14 cellular contexts compared by ENCODE assay signal in the genomic region with DNA sequence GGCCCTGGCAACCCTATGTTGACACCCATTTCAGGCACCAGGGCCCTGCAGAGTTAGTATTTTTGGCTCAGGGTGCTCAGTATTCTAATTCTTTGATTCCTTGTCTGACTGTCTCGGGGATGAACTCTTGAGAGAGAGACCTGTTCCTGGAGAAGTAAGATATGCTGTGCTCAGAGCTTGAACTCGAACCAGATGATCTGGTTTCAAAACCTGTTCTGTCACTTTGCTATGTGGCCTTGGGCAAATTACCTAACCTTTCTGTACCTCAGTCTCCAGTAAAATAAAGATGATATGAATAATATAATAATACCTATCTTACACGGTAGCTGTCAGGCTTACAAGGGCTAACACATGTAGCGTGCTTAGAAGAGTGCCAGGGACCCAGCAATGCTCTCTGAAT.
A peak's percentile ranks its signal among the peaks of the same experiment; 100 is the strongest.
DNase-seq lines count a peak whose midpoint lies in the region; ATAC-seq and TF ChIP-seq lines count a peak whose summit lies in the region.
"Had no signal": no experiment of that assay in that cellular context is flagged by ENCODE, and none has a peak within 500 bp of the region (broad histone marks: within the 10 kb centered on the region; RNA-seq: fewer than 3 reads in every experiment).

No MANE protein-coding gene starts in this region.

- 90% methylated on average over 4 of the region's 4 CpGs for WGBS in right cardiac atrium
- 50 to 53% methylated on average over 4 of the region's 4 CpGs for WGBS in esophagus, 2 donors

- no peaks in the 10 kb centered on the region for H3K9me3 ChIP-seq in right cardiac atrium (ENCODE audit: control insufficient read depth, low read length)
- H3K9me3 ChIP-seq in esophagus (ENCODE audit: control insufficient read depth in 2 of 2, insufficient read depth in 1 of 2, low read depth in 1 of 2, low read length in 1 of 2): no peaks in the 10 kb centered on the region
- no peaks in the 10 kb centered on the region for H3K9me3 ChIP-seq in parathyroid adenoma (ENCODE audit: control insufficient read depth, low read length)

- H3K36me3 ChIP-seq in esophagus (ENCODE audit: control insufficient read depth in 2 of 2, insufficient read depth in 2 of 2, low read length in 1 of 2) (no peaks in the 10 kb centered on the region), parathyroid adenoma (ENCODE audit: control insufficient read depth, insufficient read depth, low read length) (no peaks in the 10 kb centered on the region)

- intact Hi-C loops in right cardiac atrium (cut with DNase I) (no loop called here), left ventricle myocardium superior (cut with micrococcal nuclease) (no loop called here)

- no peak overlapping the region for H3K9ac ChIP-seq in parathyroid adenoma

- ATAC-seq in right cardiac atrium (no peak), left ventricle myocardium superior (no peak)
- ATAC-seq: GM12878 had no signal

- TF ChIP-seq CTCF in parathyroid adenoma (IDR thresholded peaks at IDR 0.05): no peak

- H3K4me3 ChIP-seq in right cardiac atrium (ENCODE audit: low read length) (no peak overlapping the region), esophagus (ENCODE audit: low read depth in 1 of 2, low read length in 2 of 2) (no peak overlapping the region), parathyroid adenoma (ENCODE audit: low read depth, low read length) (no peak overlapping the region)
- H3K4me3 ChIP-seq: GM12878 had no signal

- H3K4me1 ChIP-seq in right cardiac atrium (ENCODE audit: control insufficient read depth, insufficient read depth, low read length): peaks cover 22% of the 10 kb centered on the region
- peaks cover 17 to 38% of the 10 kb centered on the region in 2 donors for H3K4me1 ChIP-seq in esophagus (ENCODE audit: control insufficient read depth in 2 of 2, insufficient read depth in 2 of 2, low read length in 1 of 2)
- peaks cover 20% of the 10 kb centered on the region for H3K4me1 ChIP-seq in parathyroid adenoma

- no peaks in the 10 kb centered on the region for H3K79me2 ChIP-seq in parathyroid adenoma

- DNase-seq in right cardiac atrium: no peak
- no peak for DNase-seq in left ventricle myocardium superior
- no peak for DNase-seq in middle frontal gyrus (ENCODE audit: extremely low spot score, low spot score)
- DNase-seq in COLO668 (lab: John Stamatoyannopoulos, UW; ENCODE audit: unreplicated experiment): no peak
- no peak for DNase-seq in stimulated activated CD4-positive, alpha-beta T cell treated with anti-CD3 and anti-CD28 coated beads, Interleukin-2, amount 100 ng/mL, for 48 hours
- no peak for DNase-seq in AG08395 (ENCODE audit: low spot score)
- DNase-seq: activated B cell treated with CpG ODN at 0.5 μM for 24 hours; activated T-cell treated with anti-CD3 and anti-CD28 coated beads, Interleukin-2, amount 50 U/mL, for 1 hour; DMS79 treated with DMSO at 0.1 percent for 48 hours; Karpas-422; NCI-H187 had no signal

- H3K27ac ChIP-seq in right cardiac atrium (ENCODE audit: low read length) (peak overlapping the region; percentile 62), esophagus (ENCODE audit: low read depth in 2 of 2, low read length in 1 of 2) (peak overlapping the region; percentile 93 to 95), parathyroid adenoma (peak overlapping the region; percentile 55)

- no peak overlapping the region for H3K4me2 ChIP-seq in parathyroid adenoma (ENCODE audit: low read length)

- H2AFZ ChIP-seq in parathyroid adenoma: peak overlapping the region; percentile 81

- H3K27me3 ChIP-seq in right cardiac atrium (ENCODE audit: control insufficient read depth, insufficient read depth) (no peaks in the 10 kb centered on the region), esophagus (ENCODE audit: control insufficient read depth in 1 of 2, insufficient read depth in 2 of 2, low read length in 2 of 2) (no peaks in the 10 kb centered on the region), parathyroid adenoma (ENCODE audit: control insufficient read depth, insufficient read depth, low read length) (no peaks in the 10 kb centered on the region)
